Comparison of ENCODE assay signal across 17 cellular contexts in the genomic region with DNA sequence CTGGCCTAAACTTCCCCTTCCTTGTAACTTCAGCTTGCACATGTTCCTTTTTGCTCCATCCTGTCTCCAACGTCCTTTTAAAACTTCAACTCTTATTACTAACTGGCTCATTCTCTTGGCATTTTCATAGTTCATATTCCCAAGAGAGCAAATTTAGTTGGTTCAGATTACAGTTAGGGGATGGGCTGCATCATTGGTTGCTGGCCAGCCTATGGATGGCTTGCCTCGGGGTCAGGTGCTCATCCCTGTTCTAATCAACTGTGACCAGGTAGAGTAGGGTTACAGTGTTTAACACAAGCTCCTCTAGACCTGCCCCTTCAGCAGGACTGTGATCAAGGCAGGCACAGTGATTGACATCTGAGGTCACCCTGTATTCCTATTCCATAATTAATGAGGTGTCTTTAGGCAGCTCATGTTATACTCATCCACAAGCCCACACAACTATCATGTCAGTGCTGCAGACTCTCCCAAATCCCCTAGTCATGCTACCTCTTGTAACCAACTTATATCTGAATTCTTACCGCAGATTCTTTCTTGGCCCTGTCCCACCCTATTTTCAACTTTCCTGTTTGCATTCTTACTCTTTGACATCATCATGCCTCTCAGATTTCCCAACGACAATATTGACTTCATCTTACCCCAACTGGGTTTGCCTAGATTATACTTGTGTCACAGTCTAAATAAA.
A peak's percentile ranks its signal among the peaks of the same experiment; 100 is the strongest.
DNase-seq lines count a peak whose midpoint lies in the region; TF ChIP-seq lines count a peak whose summit lies in the region.
"Had no signal": no experiment of that assay in that cellular context is flagged by ENCODE, and none has a peak within 500 bp of the region (broad histone marks: within the 10 kb centered on the region; RNA-seq: fewer than 3 reads in every experiment).

No MANE protein-coding gene starts in this region.

- DNase-seq in DMS53 (lab: John Stamatoyannopoulos, UW) (peak; percentile 28), DMS53 treated with DMSO at 0.1 percent for 48 hours (lab: John Stamatoyannopoulos, UW; ENCODE audit: unreplicated experiment) (no peak), NCI-H2171 (lab: John Stamatoyannopoulos, UW) (peak; percentile 63), choroid plexus epithelial cell (ENCODE audit: low read depth) (peak; percentile 58), stromal cell of bone marrow (ENCODE audit: low read depth) (peak; percentile 32), SIG-M5 treated with dmso at 0.1 percent for 504 hours (lab: John Stamatoyannopoulos, UW; ENCODE audit: unreplicated experiment) (no peak), dedifferentiated amniotic fluid mesenchymal stem cell (ENCODE audit: extremely low spot score) (no peak), immature natural killer cell (no peak)
- DNase-seq: 8988T; activated naive CD4-positive, alpha-beta T cell treated with anti-CD3 and anti-CD28 coated beads for 36 hours; DMS153; NCI-H1048; ovary; SHP77; thyroid gland had no signal

- no peak overlapping the region for H3K4me3 ChIP-seq in choroid plexus epithelial cell (ENCODE audit: low read depth, low read length)
- H3K4me3 ChIP-seq: GM12878, ovary, thyroid gland had no signal

- TF ChIP-seq CTCF in choroid plexus epithelial cell (conservative IDR thresholded peaks at IDR 0.05; ENCODE audit: low read depth, low read length), result no peak

- no peaks in the 10 kb centered on the region for H3K36me3 Mint-ChIP-seq in immature natural killer cell
- H3K36me3 Mint-ChIP-seq: memory B cell had no signal

- H3K27ac Mint-ChIP-seq in immature natural killer cell, result no peak overlapping the region
- H3K27ac Mint-ChIP-seq: memory B cell had no signal

- H3K4me1 Mint-ChIP-seq in immature natural killer cell, result no peaks in the 10 kb centered on the region
- H3K4me1 Mint-ChIP-seq: memory B cell had no signal

- H3K27me3 Mint-ChIP-seq in immature natural killer cell (ENCODE audit: low read depth in 3 of 3), result peaks cover 0 to 17% (median 2%) of the 10 kb centered on the region in 3 donors

- H3K9me3 Mint-ChIP-seq in immature natural killer cell, result peaks cover 0 to 1% (median 0%) of the 10 kb centered on the region in 6 donors
- H3K9me3 Mint-ChIP-seq: activated naive CD4-positive, alpha-beta T cell treated with anti-CD3 and anti-CD28 coated beads for 36 hours; memory B cell had no signal

- no peak overlapping the region for H3K4me3 Mint-ChIP-seq in immature natural killer cell
- H3K4me3 Mint-ChIP-seq: activated naive CD4-positive, alpha-beta T cell treated with anti-CD3 and anti-CD28 coated beads for 36 hours; memory B cell had no signal

Comparison
In these comparisons a context has a peak if more than half of its experiments do, and no peak if none do; other contexts are left out.
1. DNase-seq: peak in DMS53 (single experiment), NCI-H2171 (single experiment), choroid plexus epithelial cell (single experiment) and stromal cell of bone marrow (single experiment); none in DMS53 treated with DMSO at 0.1 percent for 48 hours (single experiment), SIG-M5 treated with dmso at 0.1 percent for 504 hours (single experiment), dedifferentiated amniotic fluid mesenchymal stem cell (single experiment) and immature natural killer cell (0 of 3).